Comparison of ENCODE assay signal across 7 cellular contexts in the genomic region with DNA sequence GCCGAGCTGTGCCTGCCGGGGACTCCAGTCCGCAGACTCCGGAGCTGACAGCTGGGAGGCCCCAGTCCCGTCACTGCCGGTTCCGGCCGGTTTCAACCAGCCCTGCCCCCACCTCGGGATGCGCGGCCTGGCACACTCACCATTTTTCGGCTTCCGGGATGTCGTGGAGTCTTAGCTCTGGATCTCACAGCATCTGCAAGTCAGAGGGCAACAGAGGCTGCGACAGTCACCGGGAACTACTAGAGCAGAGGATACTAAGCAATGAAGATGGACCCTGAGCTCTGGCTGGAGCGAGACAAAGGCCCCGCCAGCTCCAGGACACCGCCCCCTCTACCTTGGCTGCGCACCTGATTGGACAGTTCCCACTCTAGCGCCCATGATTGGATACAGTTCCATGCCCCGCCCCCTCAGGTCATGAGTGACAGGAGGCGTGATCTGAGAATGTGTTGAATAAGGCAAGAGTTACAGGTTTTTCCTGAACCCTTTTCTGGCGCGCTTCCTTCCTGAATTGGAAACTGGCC. TPM values are rescaled to one million over a fixed set of nuclear protein-coding genes. Genes with fewer than 3 reads are reported as not detected.
A peak's percentile ranks its signal among the peaks of the same experiment; 100 is the strongest.
DNase-seq lines count a peak whose midpoint lies in the region; ATAC-seq and TF ChIP-seq lines count a peak whose summit lies in the region.

A gene (minus strand): TSS at position 303 of the 521 bp plus-strand sequence. CDS start 160 bp downstream, at position 143.

- H3K36me3 ChIP-seq in right lobe of liver = no peaks in the 10 kb centered on the region

- ATAC-seq in HG03060 (IDR thresholded peaks at IDR 0.05; ENCODE audit: low read depth, unreplicated experiment) (peak; percentile 92), right lobe of liver (peak; percentile 99 to 100 (median 99))

- H3K36me3 Mint-ChIP-seq in activated CD4-positive, alpha-beta memory T cell treated with anti-CD3 and anti-CD28 coated beads for 36 hours = peaks cover 1% of the 10 kb centered on the region

- H3K4me3 Mint-ChIP-seq in activated CD4-positive, alpha-beta memory T cell treated with anti-CD3 and anti-CD28 coated beads for 36 hours = peak within 1 kb of the TSS; percentile 96

- no peaks in the 10 kb centered on the region for H3K27me3 Mint-ChIP-seq in activated CD4-positive, alpha-beta memory T cell treated with anti-CD3 and anti-CD28 coated beads for 36 hours

- DNase-seq in NCI-H2227 treated with DMSO at 0.1 percent for 48 hours (lab: John Stamatoyannopoulos, UW) (peak; percentile 90), ecto neural progenitor cell (ENCODE audit: low spot score) (peak; percentile 97), right lobe of liver (peak; percentile 88 to 92 (median 92))
- peak; percentile 97 for DNase-seq in activated CD4-positive, alpha-beta memory T cell treated with anti-CD3 and anti-CD28 coated beads for 36 hours
- peak; percentile 93 for DNase-seq in stimulated activated CD4-positive, alpha-beta T cell treated with anti-CD3 and anti-CD28 coated beads, Interleukin-4, amount 100 ng/mL, for 1 hour

- no peaks in the 10 kb centered on the region for H3K4me1 ChIP-seq in right lobe of liver

- TF ChIP-seq POLR2A in GM18526 (IDR thresholded peaks at IDR 0.05; ENCODE audit: extremely low read depth, insufficient read length) (peak; percentile 41), right lobe of liver (IDR thresholded peaks at IDR 0.05) (no peak)

- H3K4me3 ChIP-seq in right lobe of liver = peak within 1 kb of the TSS; percentile 54 to 92 (median 62)

- WGBS in right lobe of liver (ENCODE audit: insufficient coverage, low coverage, low lambda C conversion rate, missing lambda C conversion rate) = 0% methylated on average over 6 of the region's 25 CpGs

- POLR2A ChIA-PET in activated CD4-positive, alpha-beta memory T cell treated with anti-CD3 and anti-CD28 coated beads for 36 hours (lab: Charles Lee) = interaction anchor here (0.6 to 2.2 kb wide), 5 partner anchors 13 to 385 kb away, joined by 4 to 15 read pairs (median 7); a partner anchor contains a TSS

- no peak for TF ChIP-seq CTCF in right lobe of liver (IDR thresholded peaks at IDR 0.05)

- no peaks in the 10 kb centered on the region for H3K9me3 ChIP-seq in right lobe of liver

- H3K9me3 Mint-ChIP-seq in activated CD4-positive, alpha-beta memory T cell treated with anti-CD3 and anti-CD28 coated beads for 36 hours = no peaks in the 10 kb centered on the region

- intact Hi-C loops in activated CD4-positive, alpha-beta memory T cell treated with anti-CD3 and anti-CD28 coated beads for 36 hours (cut with micrococcal nuclease) = loop anchor here (1.0 to 5.0 kb wide), 3 partner anchors 13 to 198 kb away; a partner anchor contains a TSS
- intact Hi-C loops in right lobe of liver (cut with DNase I) = no loop called here

- no peaks in the 10 kb centered on the region for H3K27me3 ChIP-seq in right lobe of liver

- peak within 1 kb of the TSS; percentile 40 to 65 (median 63) for H3K27ac ChIP-seq in right lobe of liver

- peak within 1 kb of the TSS; percentile 91 for H3K27ac Mint-ChIP-seq in activated CD4-positive, alpha-beta memory T cell treated with anti-CD3 and anti-CD28 coated beads for 36 hours

- peaks cover 12% of the 10 kb centered on the region for H3K4me1 Mint-ChIP-seq in activated CD4-positive, alpha-beta memory T cell treated with anti-CD3 and anti-CD28 coated beads for 36 hours (ENCODE audit: low read depth)

- CTCF ChIA-PET in activated CD4-positive, alpha-beta memory T cell treated with anti-CD3 and anti-CD28 coated beads for 36 hours (lab: Charles Lee) = interaction anchor here (0.8 to 1.5 kb wide), 2 partner anchors 39 to 199 kb away, joined by 3 read pairs; a partner anchor contains a TSS

RNA-seq across cellular contexts. Expression of the gene that starts here (rescaled TPM):
- total RNA-seq in activated CD4-positive, alpha-beta memory T cell treated with anti-CD3 and anti-CD28 coated beads for 36 hours = 1 to 10 TPM; 7.0 to 9.1 TPM
- 1 to 10 TPM in 5 of 6 experiments, under 1 TPM in 1; 1.00 to 3.3 (median 2.5) TPM for total RNA-seq in right lobe of liver

Comparison
In these comparisons a context has a peak if more than half of its experiments do, and no peak if none do; other contexts are left out.
1. Peak in every context shown above with its lines: DNase-seq, ATAC-seq, H3K4me3 ChIP-seq and H3K27ac ChIP-seq.